In genomic region chr20:1466211-1467081, GRCh38 we compare ENCODE assay signal across 8 cellular contexts. TPM values are rescaled to one million over a fixed set of nuclear protein-coding genes. Genes with fewer than 3 reads are reported as not detected.
DNase-seq lines count a peak whose midpoint lies in the region; ATAC-seq and TF ChIP-seq lines count a peak whose summit lies in the region.

Gene NSFL1C (minus strand): TSS chr20:1466849. CDS start chr20:1466824, 25 bp downstream.

- TF ChIP-seq EP300 in upper lobe of left lung (IDR thresholded peaks at IDR 0.05) = peak in 1 of 4 donors; percentile 35

- peak within 1 kb of the TSS; percentile 92 for H3K4me3 ChIP-seq in adipocyte (ENCODE audit: low read length)
- peak within 1 kb of the TSS; percentile 73 to 99 (median 92) for H3K4me3 ChIP-seq in heart left ventricle
- H3K4me3 ChIP-seq in upper lobe of left lung = peak within 1 kb of the TSS; percentile 75 to 100 (median 98)

- H3K9me3 ChIP-seq in adipocyte (ENCODE audit: control insufficient read depth, low read length) = no peaks in the 10 kb centered on the region
- no peaks in the 10 kb centered on the region for H3K9me3 ChIP-seq in heart left ventricle
- peaks cover 0 to 4% (median 0%) of the 10 kb centered on the region in 4 donors for H3K9me3 ChIP-seq in upper lobe of left lung

- ATAC-seq in HG02763 (IDR thresholded peaks at IDR 0.05; ENCODE audit: unreplicated experiment) = peak; percentile 88
- peak; percentile 90 to 98 (median 96) for ATAC-seq in heart left ventricle
- peak; percentile 97 for ATAC-seq in upper lobe of left lung (ENCODE audit: low FRiP score in 2 of 2)

- H3K27ac ChIP-seq in heart left ventricle (peak within 1 kb of the TSS; percentile 80 to 96 (median 89)), upper lobe of left lung (peak within 1 kb of the TSS; percentile 87 to 96 (median 89))

- TF ChIP-seq POLR2A in heart left ventricle (IDR thresholded peaks at IDR 0.05) = peak in 1 of 2 donors; percentile 65
- peak in 3 of 4 donors; percentile 63 to 80 (median 78) for TF ChIP-seq POLR2A in upper lobe of left lung (IDR thresholded peaks at IDR 0.05)

- peak; percentile 71 for DNase-seq in NCI-H1417 treated with DMSO at 0.1 percent for 48 hours (lab: John Stamatoyannopoulos, UW)
- DNase-seq in SW480 (ENCODE audit: low spot score) = peak; percentile 90
- DNase-seq in adipocyte (ENCODE audit: low read depth) = peak; percentile 98
- DNase-seq in heart left ventricle = peak; percentile 95 to 97 (median 97)
- DNase-seq in posterior cingulate gyrus = peak; percentile 90 to 99 (median 95)
- DNase-seq in upper lobe of left lung = peak; percentile 95 to 100

- intact Hi-C loops in heart left ventricle (cut with DNase I) (loop anchor here in 5 of 10 donors (2.0 to 10.0 kb wide), 5 partner anchors 74 to 662 kb away; partner anchors contain the start of genes PSMF1 (in 3 of the 5) and FKBP1A (in 2 of the 5)), posterior cingulate gyrus (cut with DNase I) (loop anchor here (2.0 to 5.0 kb wide), 2 partner anchors 154 to 349 kb away; partner anchors contain the start of gene PSMF1)

- H3K36me3 ChIP-seq in adipocyte (ENCODE audit: control insufficient read depth, insufficient read depth, low read length, severe bottlenecking) = peaks cover 26% of the 10 kb centered on the region
- peaks cover 0 to 40% (median 22%) of the 10 kb centered on the region in 9 donors for H3K36me3 ChIP-seq in heart left ventricle
- H3K36me3 ChIP-seq in upper lobe of left lung = peaks cover 0 to 32% (median 2%) of the 10 kb centered on the region in 4 donors

- TF ChIP-seq CTCF in GM12874 (IDR thresholded peaks at IDR 0.05; ENCODE audit: insufficient read depth, low read depth, low read length) = peak; percentile 100
- peak in 11 of 12 donors; percentile 88 to 100 (median 98) for TF ChIP-seq CTCF in heart left ventricle (IDR thresholded peaks at IDR 0.05)
- TF ChIP-seq CTCF in upper lobe of left lung (IDR thresholded peaks at IDR 0.05) = peak; percentile 94 to 99 (median 97)

- peak within 1 kb of the TSS; percentile 95 for H3K9ac ChIP-seq in adipocyte (ENCODE audit: low read length)

- no peaks in the 10 kb centered on the region for H3K27me3 ChIP-seq in adipocyte (replicated peaks; ENCODE audit: control insufficient read depth, insufficient read depth, low read length)
- H3K27me3 ChIP-seq in heart left ventricle = no peaks in the 10 kb centered on the region
- no peaks in the 10 kb centered on the region for H3K27me3 ChIP-seq in upper lobe of left lung

- peaks cover 39% of the 10 kb centered on the region for H3K4me1 ChIP-seq in adipocyte (ENCODE audit: control insufficient read depth, insufficient read depth, low read length)
- H3K4me1 ChIP-seq in heart left ventricle = peaks cover 5 to 69% (median 28%) of the 10 kb centered on the region in 12 donors
- peaks cover 44 to 48% (median 47%) of the 10 kb centered on the region in 4 donors for H3K4me1 ChIP-seq in upper lobe of left lung

- WGBS in heart left ventricle, 4 donors = 0 to 1% (median 1%) methylated on average over 46 to 104 of the region's 104 CpGs
- 0 to 1% methylated on average over 9 to 76 of the region's 104 CpGs for WGBS in upper lobe of left lung, 2 donors

RNA-seq across cellular contexts. Expression of gene NSFL1C, which starts in this region (rescaled TPM):
- total RNA-seq in heart left ventricle (10 to 100 TPM; 27.9 to 66.6 (median 62.1) TPM), upper lobe of left lung (10 to 100 TPM; 48.0 to 87.7 (median 71.4) TPM)
- 10 to 100 TPM; 30.6 to 55.8 TPM for polyA plus RNA-seq in heart left ventricle

Comparison
In these comparisons a context has a peak if more than half of its experiments do, and no peak if none do; other contexts are left out.
1. Peak in every context shown above with its lines: DNase-seq, ATAC-seq, H3K4me3 ChIP-seq and H3K27ac ChIP-seq.